In the genomic region with DNA sequence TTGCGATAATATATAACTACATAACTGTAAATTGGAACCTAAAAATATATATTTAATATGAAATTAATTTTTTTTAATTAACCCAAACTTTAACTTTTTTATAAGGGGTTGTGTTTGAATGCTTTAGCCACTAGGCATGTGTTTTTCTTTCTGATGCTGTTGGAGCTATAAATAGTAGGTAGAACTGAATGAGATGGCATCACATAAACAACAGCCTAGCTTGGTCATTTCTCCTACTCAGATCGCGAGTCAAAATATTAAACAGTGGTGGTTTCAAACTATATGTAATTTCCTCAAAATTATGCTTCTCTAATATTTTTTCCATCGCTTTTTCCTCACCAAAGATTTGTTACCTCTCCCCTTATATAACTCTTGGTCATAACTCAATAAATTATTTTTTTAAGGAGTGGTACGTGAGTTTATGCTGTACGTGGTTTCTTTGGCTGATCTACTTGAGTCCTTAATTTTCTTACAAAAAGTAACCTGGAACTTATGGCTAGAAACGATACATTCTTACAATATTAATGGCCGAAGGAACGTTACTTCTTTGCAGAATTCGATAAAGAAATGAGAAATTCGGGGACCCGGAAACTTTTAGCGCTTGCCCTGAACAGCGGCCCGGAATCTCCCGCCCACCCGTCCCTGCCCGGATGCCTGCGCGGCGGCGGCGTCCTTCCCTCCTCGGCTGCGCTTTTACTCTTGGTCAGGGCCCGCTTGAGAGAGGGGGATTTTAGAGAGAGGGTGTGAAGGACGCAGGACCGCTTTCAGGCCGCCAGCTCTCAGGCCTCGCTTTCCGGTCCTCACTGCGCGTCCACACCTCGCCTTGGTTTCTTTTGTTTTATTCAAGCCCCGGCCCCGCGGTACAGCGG, we compare ENCODE assay signal across 8 cellular contexts.
DNase-seq lines count a peak whose midpoint lies in the region; ATAC-seq lines count a peak whose summit lies in the region.

No MANE protein-coding gene starts in this region.

- H3K4me1 ChIP-seq in mucosa of rectum (ENCODE audit: control insufficient read depth in 2 of 2, insufficient read depth in 2 of 2, low read length in 2 of 2): peaks cover 0 to 8% of the 10 kb centered on the region in 2 donors

- DNase-seq in AG08395 (ENCODE audit: low spot score): peak; percentile 57
- peak; percentile 46 for DNase-seq in NCI-H226
- DNase-seq in activated CD4-positive, alpha-beta T cell treated with anti-CD3 and anti-CD28 coated beads, Interleukin-2, amount 50 U/mL, for 1 hour: peak; percentile 57
- DNase-seq in epidermal melanocyte (ENCODE audit: insufficient read length, low spot score): peak; percentile 33

- H3K27ac ChIP-seq in mucosa of rectum (ENCODE audit: low read depth in 2 of 2, low read length in 2 of 2): peak overlapping the region; percentile 96 to 99

- peak overlapping the region; percentile 91 for H3K4me3 Mint-ChIP-seq in stimulated activated naive CD8-positive, alpha-beta T cell treated with anti-CD3 and anti-CD28 coated beads, Interleukin-15, Interleukin-2, amounts not matched to agents 100 ng/mL and 50 ng/mL, for 24 hours

- H3K4me1 Mint-ChIP-seq in stimulated activated naive CD8-positive, alpha-beta T cell treated with anti-CD3 and anti-CD28 coated beads, Interleukin-15, Interleukin-2, amounts not matched to agents 100 ng/mL and 50 ng/mL, for 24 hours (ENCODE audit: low read depth): peaks cover 67% of the 10 kb centered on the region

- H3K9me3 ChIP-seq in mucosa of rectum (ENCODE audit: control insufficient read depth in 2 of 2, low read length in 2 of 2): no peaks in the 10 kb centered on the region

- no peaks in the 10 kb centered on the region for H3K27me3 ChIP-seq in mucosa of rectum (ENCODE audit: control insufficient read depth in 2 of 2, insufficient read depth in 2 of 2, low read length in 2 of 2)

- no peaks in the 10 kb centered on the region for H3K36me3 Mint-ChIP-seq in stimulated activated naive CD8-positive, alpha-beta T cell treated with anti-CD3 and anti-CD28 coated beads, Interleukin-15, Interleukin-2, amounts not matched to agents 100 ng/mL and 50 ng/mL, for 24 hours (ENCODE audit: low read depth)

- H3K9me3 Mint-ChIP-seq in stimulated activated naive CD8-positive, alpha-beta T cell treated with anti-CD3 and anti-CD28 coated beads, Interleukin-15, Interleukin-2, amounts not matched to agents 100 ng/mL and 50 ng/mL, for 24 hours: no peaks in the 10 kb centered on the region

- ATAC-seq in GM18508 (IDR thresholded peaks at IDR 0.05; ENCODE audit: insufficient read depth, unreplicated experiment) (peak; percentile 24), HG02981 (IDR thresholded peaks at IDR 0.05; ENCODE audit: unreplicated experiment) (peak; percentile 38)

- H3K36me3 ChIP-seq in mucosa of rectum (ENCODE audit: control insufficient read depth in 2 of 2, insufficient read depth in 2 of 2, low read length in 2 of 2): no peaks in the 10 kb centered on the region

- peak overlapping the region; percentile 78 to 94 for H3K4me3 ChIP-seq in mucosa of rectum (ENCODE audit: low read length in 2 of 2)

- H3K27me3 Mint-ChIP-seq in stimulated activated naive CD8-positive, alpha-beta T cell treated with anti-CD3 and anti-CD28 coated beads, Interleukin-15, Interleukin-2, amounts not matched to agents 100 ng/mL and 50 ng/mL, for 24 hours: no peaks in the 10 kb centered on the region

- H3K9ac ChIP-seq in mucosa of rectum (ENCODE audit: low read depth in 1 of 2, low read length in 2 of 2): peak overlapping the region; percentile 89 to 91

- H3K27ac Mint-ChIP-seq in stimulated activated naive CD8-positive, alpha-beta T cell treated with anti-CD3 and anti-CD28 coated beads, Interleukin-15, Interleukin-2, amounts not matched to agents 100 ng/mL and 50 ng/mL, for 24 hours: peak overlapping the region; percentile 99

Comparison
In these comparisons a context has a peak if more than half of its experiments do, and no peak if none do; other contexts are left out.
1. Peak in every context shown above with its lines: DNase-seq, ATAC-seq, H3K4me3 ChIP-seq and H3K27ac ChIP-seq.